In genomic region chr5:56480305-56481146, GRCh38 we compare ENCODE assay signal across 1 cellular context.
TF ChIP-seq lines count a peak whose summit lies in the region.

No MANE protein-coding gene starts in this region.

TF ChIP-seq in GM12878, 131 proteins besides CTCF, POLR2A, EP300 and RAD21 (continued from another document):
- TF ChIP-seq E2F8 (IDR thresholded peaks at IDR 0.05; ENCODE audit: low read depth, partially characterized antibody) (no peak), SUPT20H (IDR thresholded peaks at IDR 0.05; ENCODE audit: borderline replicate concordance, control insufficient read depth, low read depth, low read length) (no peak), ZBTB40 (IDR thresholded peaks at IDR 0.05; ENCODE audit: borderline replicate concordance) (no peak), ASH2L (IDR thresholded peaks at IDR 0.05; ENCODE audit: borderline replicate concordance, low read depth) (no peak), NKRF (conservative IDR thresholded peaks at IDR 0.05) (no peak), CBX3 (IDR thresholded peaks at IDR 0.05; ENCODE audit: borderline replicate concordance, low read depth) (no peak), IKZF1 (conservative IDR thresholded peaks at IDR 0.05) (peak; percentile 43), GATAD2B (conservative IDR thresholded peaks at IDR 0.05; ENCODE audit: low read depth) (0 out of 2 replicates have a peak, but pooled peaks have one; percentile 38), ZBTB4 (CRISPR knock-in tag; IDR thresholded peaks at IDR 0.05) (no peak), CBFB (IDR thresholded peaks at IDR 0.05; ENCODE audit: low read depth) (no peak), POLR2AphosphoS2 (IDR thresholded peaks at IDR 0.05; ENCODE audit: low read depth, low read length) (no peak), NFXL1 (IDR thresholded peaks at IDR 0.05; ENCODE audit: borderline replicate concordance) (no peak), HDAC6 (IDR thresholded peaks at IDR 0.05; ENCODE audit: unreplicated experiment) (no peak), WRNIP1 (IDR thresholded peaks at IDR 0.05; ENCODE audit: borderline replicate concordance, low read depth, low read length) (no peak), NRF1 (conservative IDR thresholded peaks at IDR 0.05; ENCODE audit: low read depth, low read length) (no peak), RUNX3 (IDR thresholded peaks at IDR 0.05; ENCODE audit: low read length) (no peak), TBL1XR1 (IDR thresholded peaks at IDR 0.05; ENCODE audit: low read depth, low read length) (no peak), CUX1 (IDR thresholded peaks at IDR 0.05; ENCODE audit: insufficient replicate concordance, low read depth, low read length) (peak; percentile 44), CHD1 (IDR thresholded peaks at IDR 0.05; ENCODE audit: low read depth, low read length) (no peak), GABPA (IDR thresholded peaks at IDR 0.05; ENCODE audit: low read depth) (no peak), FOXM1 (IDR thresholded peaks at IDR 0.05; ENCODE audit: low read depth, low read length) (no peak), CHD4 (IDR thresholded peaks at IDR 0.05) (no peak), LARP7 (IDR thresholded peaks at IDR 0.05) (no peak), IRF4 (IDR thresholded peaks at IDR 0.05; ENCODE audit: low read depth, low read length) (no peak), EED (IDR thresholded peaks at IDR 0.05; ENCODE audit: low read depth) (peak; percentile 22; the same call in 1 of the 2 replicates), STAT1 (conservative IDR thresholded peaks at IDR 0.05) (no peak), BMI1 (IDR thresholded peaks at IDR 0.05; ENCODE audit: borderline replicate concordance) (no peak), CEBPZ (IDR thresholded peaks at IDR 0.05; ENCODE audit: low read depth, low read length) (no peak)
